8 cellular contexts compared by ENCODE assay signal in genomic region chr2:177783835-177784448, GRCh38.
DNase-seq lines count a peak whose midpoint lies in the region; ATAC-seq, FAIRE-seq and TF ChIP-seq lines count a peak whose summit lies in the region.

No MANE protein-coding gene starts in this region.

- peak overlapping the region; percentile 42; the same call in 1 of the 2 replicates for H3K4me2 ChIP-seq in GM12878 (ENCODE audit: control insufficient read depth, insufficient read depth)
- H3K4me2 ChIP-seq in skeletal muscle satellite cell (ENCODE audit: low read length) = peak overlapping the region; percentile 78

- WGBS in GM12878 (ENCODE audit: insufficient coverage, insufficient replicate concordance, low lambda C conversion rate, missing lambda C conversion rate) = 27% methylated on average over 2 of the region's 2 CpGs

- no peak overlapping the region for H3K27ac ChIP-seq in GM12878 (ENCODE audit: control insufficient read depth, insufficient read depth)

- POLR2A ChIA-PET in GM12878 (lab: Charles Lee) = no interaction called here

- no peak for FAIRE-seq in GM12878 (lab: Jason Lieb, UNC)

- intact Hi-C loops in Right ventricle myocardium inferior (cut with DNase I) (no loop called here), Right ventricle myocardium superior (cut with DNase I) (no loop called here), GM12878 (cut with micrococcal nuclease; ENCODE audit: unreplicated experiment) (no loop called here)

- RAD21 ChIA-PET in GM12878 (lab: Charles Lee; ENCODE audit: unreplicated experiment) = interaction anchor here (1.1 kb wide), 1 partner anchor 10 kb away, joined by 3 read pairs; no protein-coding TSS in a partner anchor

- in situ Hi-C loops in GM12878 (cut with MboI) = no loop called here

- no peak for TF ChIP-seq POLR2A in GM12878 (IDR thresholded peaks at IDR 0.05; ENCODE audit: low read depth, low read length)

- H3K9ac ChIP-seq in GM12878 (ENCODE audit: control insufficient read depth, insufficient read depth, low read length) (no peak overlapping the region), skeletal muscle satellite cell (ENCODE audit: low read depth, low read length) (no peak overlapping the region)

- TF ChIP-seq RAD21 in GM12878 (IDR thresholded peaks at IDR 0.05; ENCODE audit: insufficient read depth, low read depth, low read length) = no peak

- TF ChIP-seq EP300 in GM12878 (IDR thresholded peaks at IDR 0.05; ENCODE audit: borderline replicate concordance in 1 of 2, control insufficient read depth in 1 of 2, low read depth in 2 of 2, low read length in 2 of 2) = 0 out of 4 replicates have a peak, but pooled peaks of 1 of the 2 experiments have one; percentile 20

- H3K36me3 ChIP-seq in GM12878 (ENCODE audit: control insufficient read depth in 2 of 2, insufficient read depth in 2 of 2, low read length in 1 of 2) (no peaks in the 10 kb centered on the region), skeletal muscle satellite cell (ENCODE audit: insufficient read depth, low read length) (no peaks in the 10 kb centered on the region)

- DNase-seq in Right ventricle myocardium inferior (ENCODE audit: missing footprints) = no peak
- DNase-seq in Right ventricle myocardium superior = no peak
- peak; percentile 62 for DNase-seq in Jurkat, Clone E6-1 (ENCODE audit: low read depth, low spot score)
- peak; percentile 8 for DNase-seq in GM12878 (ENCODE audit: low read depth, low spot score)
- DNase-seq in omental fat pad (ENCODE audit: low spot score) = no peak
- no peak for DNase-seq in GM19238 (ENCODE audit: insufficient read length, low spot score)
- no peak for DNase-seq in NCI-H446 (lab: John Stamatoyannopoulos, UW)

- H4K20me1 ChIP-seq in GM12878 (ENCODE audit: control insufficient read depth, insufficient read depth) = no peaks in the 10 kb centered on the region

- CTCF ChIA-PET in GM12878 (lab: Yijun Ruan, JAX) = interaction anchor here (1.1 kb wide), 1 partner anchor 15 kb away, joined by 3 read pairs; no protein-coding TSS in a partner anchor

- H3K9me3 ChIP-seq in GM12878 (replicated peaks; ENCODE audit: control insufficient read depth, insufficient read depth, low read length) (no peaks in the 10 kb centered on the region), skeletal muscle satellite cell (replicated peaks; ENCODE audit: low read length) (no peaks in the 10 kb centered on the region)

- no peak for TF ChIP-seq CTCF in GM12878 (IDR thresholded peaks at IDR 0.05 in 2 of 3, conservative IDR thresholded peaks at IDR 0.05 in 1 of 3; ENCODE audit: control insufficient read depth in 2 of 3, extremely low read depth in 1 of 3, insufficient read depth in 1 of 3, low read depth in 3 of 3, low read length in 3 of 3)
- TF ChIP-seq CTCF in omental fat pad (IDR thresholded peaks at IDR 0.05) = no peak

- SMC1A ChIA-PET in GM12878 (lab: Charles Lee; ENCODE audit: uncharacterized antibody, unreplicated experiment) = interaction anchor here (0.7 kb wide), 1 partner anchor 435 kb away, joined by 3 read pairs; no protein-coding TSS in a partner anchor

- no peaks in the 10 kb centered on the region for H3K79me2 ChIP-seq in GM12878 (ENCODE audit: control insufficient read depth, insufficient read depth, low read length)

- no TSS peak for BruUV-seq in GM12878 (replicated peaks; lab: Mats Ljungman, UMichigan)

- H3K27me3 ChIP-seq in GM12878 (replicated peaks in 1 of 2; ENCODE audit: control insufficient read depth in 2 of 2, insufficient read depth in 2 of 2, low read length in 1 of 2) = no peaks in the 10 kb centered on the region
- H3K27me3 ChIP-seq in skeletal muscle satellite cell (ENCODE audit: control insufficient read depth, insufficient read depth, low read length) = no peaks in the 10 kb centered on the region

- no peak overlapping the region; the same call in 1 of the 2 replicates for H2AFZ ChIP-seq in GM12878 (ENCODE audit: control insufficient read depth, low read depth, low read length)

- ATAC-seq in Right ventricle myocardium inferior = peak; percentile 16
- no peak for ATAC-seq in Right ventricle myocardium superior (ENCODE audit: poor library complexity)
- peak; percentile 86 for ATAC-seq in GM12878
- no peak for ATAC-seq in omental fat pad (ENCODE audit: low FRiP score)

- H3K4me3 ChIP-seq in Jurkat, Clone E6-1 (ENCODE audit: low read length) = no peak overlapping the region
- no peak overlapping the region for H3K4me3 ChIP-seq in GM12878
- H3K4me3 ChIP-seq in skeletal muscle satellite cell (ENCODE audit: low read length) = peak overlapping the region; percentile 51

- H3K4me1 ChIP-seq in GM12878 (ENCODE audit: control insufficient read depth, insufficient read depth, low read length) = no peaks in the 10 kb centered on the region
- peaks cover 19% of the 10 kb centered on the region for H3K4me1 ChIP-seq in skeletal muscle satellite cell (ENCODE audit: control insufficient read depth, insufficient read depth, low read length)

TF ChIP-seq in GM12878, 131 proteins besides CTCF, POLR2A, EP300 and RAD21 (continues in another document):
- no peak for TF ChIP-seq GABPA (IDR thresholded peaks at IDR 0.05; ENCODE audit: low read depth)
- TF ChIP-seq RUNX3 (IDR thresholded peaks at IDR 0.05; ENCODE audit: low read length) = peak; percentile 81
- no peak for TF ChIP-seq NKRF (conservative IDR thresholded peaks at IDR 0.05)
- peak; percentile 43 to 54 for TF ChIP-seq IKZF2 (IDR thresholded peaks at IDR 0.05)
- TF ChIP-seq IKZF1 (conservative IDR thresholded peaks at IDR 0.05) = 0 out of 2 replicates have a peak, but pooled peaks have one; percentile 28
- no peak for TF ChIP-seq ETV6 (conservative IDR thresholded peaks at IDR 0.05 in 1 of 2, IDR thresholded peaks at IDR 0.05 in 1 of 2; ENCODE audit: borderline replicate concordance in 1 of 2, low read depth in 1 of 2)
- TF ChIP-seq RELB (IDR thresholded peaks at IDR 0.05; ENCODE audit: low read depth) = 0 out of 2 replicates have a peak, but pooled peaks have one; percentile 17
- no peak for TF ChIP-seq MLLT1 (IDR thresholded peaks at IDR 0.05)
- peak; percentile 20; the same call in 1 of the 2 replicates for TF ChIP-seq SPI1 (IDR thresholded peaks at IDR 0.05; ENCODE audit: borderline replicate concordance, insufficient read depth, low read depth, low read length)
- TF ChIP-seq BCLAF1 (IDR thresholded peaks at IDR 0.05) = no peak

Comparison
In these comparisons a context has a peak if more than half of its experiments do, and no peak if none do; other contexts are left out.
1. ATAC-seq: peak in Right ventricle myocardium inferior (single experiment) and GM12878 (single experiment); none in Right ventricle myocardium superior (single experiment) and omental fat pad (single experiment).
2. DNase-seq: peak in Jurkat, Clone E6-1 (single experiment) and GM12878 (single experiment); none in Right ventricle myocardium inferior (single experiment), Right ventricle myocardium superior (single experiment), omental fat pad (single experiment), GM19238 (single experiment) and NCI-H446 (0 of 2).